Comparison of ENCODE assay signal across 17 cellular contexts in the genomic region with DNA sequence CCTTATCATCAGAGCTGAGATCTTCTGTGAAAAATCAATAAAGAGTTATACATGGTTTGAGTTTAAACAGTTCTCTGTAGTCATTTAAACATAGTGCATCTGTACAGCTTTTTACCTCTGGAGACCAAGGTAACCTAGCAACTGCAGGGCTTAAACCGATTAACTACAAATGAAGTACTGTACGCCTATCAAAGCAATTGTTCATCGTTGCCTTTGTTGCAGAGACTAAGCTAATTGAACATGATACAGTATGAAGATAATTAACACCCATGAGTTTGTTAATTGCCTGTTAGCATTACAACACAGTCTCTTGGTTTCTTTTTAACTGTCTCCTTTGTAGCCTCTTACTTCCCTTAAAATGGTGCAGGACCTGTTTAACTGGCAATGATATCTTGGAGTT.
DNase-seq lines count a peak whose midpoint lies in the region; ATAC-seq and TF ChIP-seq lines count a peak whose summit lies in the region.
"Had no signal": no experiment of that assay in that cellular context is flagged by ENCODE, and none has a peak within 500 bp of the region (broad histone marks: within the 10 kb centered on the region; RNA-seq: fewer than 3 reads in every experiment).

No MANE protein-coding gene starts in this region.

- DNase-seq in DMS79 treated with DMSO at 0.1 percent for 48 hours (lab: John Stamatoyannopoulos, UW) (peak; percentile 93), NCI-H1436 treated with DMSO at 0.1 percent for 48 hours (lab: John Stamatoyannopoulos, UW) (peak; percentile 83), NCI-H82 (lab: John Stamatoyannopoulos, UW) (peak; percentile 90), MV-4-11 (lab: John Stamatoyannopoulos, UW) (no peak), COLO829 (ENCODE audit: low spot score) (no peak)
- DNase-seq: activated B cell treated with CpG ODN at 0.5 μM for 24 hours; activated CD8-positive, alpha-beta T cell treated with anti-CD3 and anti-CD28 coated beads, Interleukin-2, amount 10 ng/mL, durations not matched to agents 7 days and 5 days; activated naive CD8-positive, alpha-beta T cell treated with anti-CD3 and anti-CD28 coated beads, Interleukin-2, amount 50 U/mL, for 24 hours; Calu3; GOT3; NCI-H526 treated with DMSO at 0.1 percent for 48 hours; pancreas; RPMI8226; stimulated activated CD4-positive, alpha-beta T cell treated with anti-CD3 and anti-CD28 coated beads, Interleukin-4, amount 100 ng/mL, for 1 hour had no signal

- TF ChIP-seq CTCF in nephron (IDR thresholded peaks at IDR 0.05; ENCODE audit: unreplicated experiment in 3 of 3), result no peak

- peak overlapping the region in 2 of 3 experiments; percentile 72 to 88 for H3K27ac Mint-ChIP-seq in nephron
- H3K27ac Mint-ChIP-seq: activated B cell treated with CpG ODN at 0.5 μM for 24 hours; activated CD8-positive, alpha-beta T cell treated with anti-CD3 and anti-CD28 coated beads, Interleukin-2, amount 10 ng/mL, durations not matched to agents 7 days and 5 days; activated naive CD8-positive, alpha-beta T cell treated with anti-CD3 and anti-CD28 coated beads, Interleukin-2, amount 50 U/mL, for 24 hours had no signal

- ATAC-seq in GM18870 (IDR thresholded peaks at IDR 0.05; ENCODE audit: unreplicated experiment) (no peak), GM18861 (IDR thresholded peaks at IDR 0.05; ENCODE audit: unreplicated experiment) (no peak)
- ATAC-seq: activated CD8-positive, alpha-beta T cell treated with anti-CD3 and anti-CD28 coated beads, Interleukin-2, amount 10 ng/mL, durations not matched to agents 7 days and 5 days; activated naive CD8-positive, alpha-beta T cell treated with anti-CD3 and anti-CD28 coated beads, Interleukin-2, amount 50 U/mL, for 24 hours had no signal

- H3K4me1 Mint-ChIP-seq in nephron, result peaks cover 60% of the 10 kb centered on the region
- H3K4me1 Mint-ChIP-seq: activated B cell treated with CpG ODN at 0.5 μM for 24 hours; activated naive CD8-positive, alpha-beta T cell treated with anti-CD3 and anti-CD28 coated beads, Interleukin-2, amount 50 U/mL, for 24 hours had no signal

- no peaks in the 10 kb centered on the region for H3K27me3 Mint-ChIP-seq in nephron (ENCODE audit: low read depth)
- H3K27me3 Mint-ChIP-seq: activated naive CD8-positive, alpha-beta T cell treated with anti-CD3 and anti-CD28 coated beads, Interleukin-2, amount 50 U/mL, for 24 hours had no signal

- no peaks in the 10 kb centered on the region for H3K9me3 Mint-ChIP-seq in nephron
- H3K9me3 Mint-ChIP-seq: activated naive CD8-positive, alpha-beta T cell treated with anti-CD3 and anti-CD28 coated beads, Interleukin-2, amount 50 U/mL, for 24 hours had no signal

- H3K4me3 Mint-ChIP-seq in nephron, result no peak overlapping the region
- H3K4me3 Mint-ChIP-seq: activated B cell treated with CpG ODN at 0.5 μM for 24 hours; activated CD8-positive, alpha-beta T cell treated with anti-CD3 and anti-CD28 coated beads, Interleukin-2, amount 10 ng/mL, durations not matched to agents 7 days and 5 days; activated naive CD8-positive, alpha-beta T cell treated with anti-CD3 and anti-CD28 coated beads, Interleukin-2, amount 50 U/mL, for 24 hours had no signal

- H3K36me3 Mint-ChIP-seq in nephron (ENCODE audit: low read depth), result no peaks in the 10 kb centered on the region

Comparison
In these comparisons a context has a peak if more than half of its experiments do, and no peak if none do; other contexts are left out.
1. DNase-seq: peak in DMS79 treated with DMSO at 0.1 percent for 48 hours (single experiment), NCI-H1436 treated with DMSO at 0.1 percent for 48 hours (single experiment) and NCI-H82 (single experiment); none in MV-4-11 (single experiment) and COLO829 (single experiment).